1 cellular context compared by ENCODE assay signal in genomic region chr2:188003800-188004199, GRCh38.
TF ChIP-seq lines count a peak whose summit lies in the region.

No MANE protein-coding gene starts in this region.

TF ChIP-seq in HCT116, 20 proteins besides CTCF, POLR2A, EP300 and RAD21 (continued from another document):
- no peak for TF ChIP-seq ZBTB33 (IDR thresholded peaks at IDR 0.05; ENCODE audit: extremely low read depth, insufficient replicate concordance, low read length)
- no peak for TF ChIP-seq FOSL1 (IDR thresholded peaks at IDR 0.05; ENCODE audit: low read depth)
- no peak for TF ChIP-seq JUND (IDR thresholded peaks at IDR 0.05)
- TF ChIP-seq SP1 (IDR thresholded peaks at IDR 0.05; ENCODE audit: low read depth) = no peak
- TF ChIP-seq CEBPB (IDR thresholded peaks at IDR 0.05; ENCODE audit: low read depth) = no peak
- no peak for TF ChIP-seq TCF7L2 (IDR thresholded peaks at IDR 0.05; ENCODE audit: borderline replicate concordance, extremely low read depth, insufficient read depth, insufficient read length)
